8 cellular contexts compared by ENCODE assay signal in genomic region chr18:76687271-76688006, GRCh38.
DNase-seq lines count a peak whose midpoint lies in the region; ATAC-seq, FAIRE-seq and TF ChIP-seq lines count a peak whose summit lies in the region.

No MANE protein-coding gene starts in this region.

- H3K9me3 Mint-ChIP-seq in dendritic cell treated with granulocyte-macrophage colony-stimulating factor and Interleukin-4, amounts not matched to agents 40 ng/mL and 50 ng/mL, for 4 days = no peaks in the 10 kb centered on the region

- in situ Hi-C loops in ACHN (cut with HindIII; ENCODE audit: low pct_ligation_motif_present, low pct_unique_long_range_greater_than_20kb, low sequenced_read_pairs) = no loop called here

- intact Hi-C loops in dendritic cell treated with granulocyte-macrophage colony-stimulating factor and Interleukin-4, amounts not matched to agents 40 ng/mL and 50 ng/mL, for 4 days (cut with micrococcal nuclease) = loop anchor here (10.0 kb wide), 1 partner anchor 203 kb away; no protein-coding TSS in a partner anchor

- TF ChIP-seq POLR2A in GM12891 (IDR thresholded peaks at IDR 0.05; ENCODE audit: low read depth, low read length) = no peak

- peak; percentile 39 for ATAC-seq in GM19043 (IDR thresholded peaks at IDR 0.05; ENCODE audit: low read depth, unreplicated experiment)
- ATAC-seq in HG03521 (IDR thresholded peaks at IDR 0.05; ENCODE audit: unreplicated experiment) = no peak

- peaks cover 26% of the 10 kb centered on the region for H3K27me3 Mint-ChIP-seq in dendritic cell treated with granulocyte-macrophage colony-stimulating factor and Interleukin-4, amounts not matched to agents 40 ng/mL and 50 ng/mL, for 4 days

- peak; percentile 62 for DNase-seq in ACHN
- DNase-seq in NCI-H1092 treated with DMSO at 0.1 percent for 48 hours (lab: John Stamatoyannopoulos, UW) = peak; percentile 25
- peak; percentile 26 for DNase-seq in stimulated activated CD8-positive, alpha-beta memory T cell treated with anti-CD3 and anti-CD28 coated beads, Interleukin-4, amount 100 ng/mL, for 24 hours (ENCODE audit: low read depth)
- DNase-seq in HuH-7 (ENCODE audit: low spot score) = no peak
- DNase-seq in GM12891 (ENCODE audit: insufficient read length, low spot score) = no peak

- no peaks in the 10 kb centered on the region for H3K36me3 Mint-ChIP-seq in dendritic cell treated with granulocyte-macrophage colony-stimulating factor and Interleukin-4, amounts not matched to agents 40 ng/mL and 50 ng/mL, for 4 days (ENCODE audit: low read depth)

- peak overlapping the region; percentile 11 for H3K27ac Mint-ChIP-seq in dendritic cell treated with granulocyte-macrophage colony-stimulating factor and Interleukin-4, amounts not matched to agents 40 ng/mL and 50 ng/mL, for 4 days

- H3K4me1 Mint-ChIP-seq in dendritic cell treated with granulocyte-macrophage colony-stimulating factor and Interleukin-4, amounts not matched to agents 40 ng/mL and 50 ng/mL, for 4 days (ENCODE audit: low read depth) = peaks cover 27% of the 10 kb centered on the region

- no peak for FAIRE-seq in GM12891 (lab: Jason Lieb, UNC)

- no peak overlapping the region for H3K4me3 Mint-ChIP-seq in dendritic cell treated with granulocyte-macrophage colony-stimulating factor and Interleukin-4, amounts not matched to agents 40 ng/mL and 50 ng/mL, for 4 days

TF ChIP-seq in GM12891, 5 proteins besides CTCF, POLR2A, EP300 and RAD21:
- TF ChIP-seq SPI1 (IDR thresholded peaks at IDR 0.05; ENCODE audit: low read depth, low read length) = no peak
- TF ChIP-seq POU2F2 (IDR thresholded peaks at IDR 0.05; ENCODE audit: low read depth, low read length) = no peak
- TF ChIP-seq TAF1 (IDR thresholded peaks at IDR 0.05; ENCODE audit: low read depth, low read length) = no peak
- no peak for TF ChIP-seq PAX5 (IDR thresholded peaks at IDR 0.05; ENCODE audit: insufficient read depth, low read length, severe bottlenecking)
- no peak for TF ChIP-seq POLR2AphosphoS5 (IDR thresholded peaks at IDR 0.05; ENCODE audit: low read depth, low read length)
TF ChIP-seq in GM12891: peak in this region for 0.

Comparison
In these comparisons a context has a peak if more than half of its experiments do, and no peak if none do; other contexts are left out.
1. DNase-seq: peak in ACHN (single experiment), NCI-H1092 treated with DMSO at 0.1 percent for 48 hours (single experiment) and stimulated activated CD8-positive, alpha-beta memory T cell treated with anti-CD3 and anti-CD28 coated beads, Interleukin-4, amount 100 ng/mL, for 24 hours (single experiment); none in HuH-7 (single experiment) and GM12891 (single experiment).